In the genomic region with DNA sequence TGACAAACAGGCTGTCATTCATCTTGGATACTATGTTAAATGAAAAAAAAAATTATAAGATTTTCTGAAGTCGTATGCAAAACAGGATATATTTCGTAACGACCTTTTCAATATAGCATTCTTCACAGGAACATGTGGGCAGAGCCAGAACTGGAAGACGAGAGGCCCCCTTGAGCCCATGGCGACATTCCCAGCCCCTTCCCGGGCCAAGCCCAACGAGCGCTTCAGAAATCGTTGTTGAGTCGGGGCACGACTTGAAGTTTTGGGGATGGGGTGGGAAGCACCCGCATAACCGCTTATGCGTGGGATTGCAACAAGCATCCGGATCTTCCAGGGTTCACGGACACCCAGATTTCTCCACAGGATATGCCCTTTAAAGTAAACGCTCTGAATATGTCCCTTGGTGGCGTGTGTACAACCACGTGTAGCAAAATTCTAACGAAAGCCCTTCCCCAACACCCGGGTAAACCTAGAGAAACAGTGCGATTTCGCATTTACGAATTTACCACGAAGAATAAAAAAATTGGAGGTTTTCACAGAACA, we compare ENCODE assay signal across 11 cellular contexts. TPM values are rescaled to one million over a fixed set of nuclear protein-coding genes. Genes with fewer than 3 reads are reported as not detected.
DNase-seq lines count a peak whose midpoint lies in the region; ATAC-seq and TF ChIP-seq lines count a peak whose summit lies in the region.
"Had no signal": no experiment of that assay in that cellular context is flagged by ENCODE, and none has a peak within 500 bp of the region (broad histone marks: within the 10 kb centered on the region; RNA-seq: fewer than 3 reads in every experiment).

No MANE protein-coding gene starts in this region.

- H3K4me1 Mint-ChIP-seq in neural crest cell, result peaks cover 5% of the 10 kb centered on the region

- TF ChIP-seq CTCF in choroid plexus epithelial cell (conservative IDR thresholded peaks at IDR 0.05; ENCODE audit: low read depth, low read length) (no peak), neural crest cell (conservative IDR thresholded peaks at IDR 0.05) (no peak)

- H3K9me3 Mint-ChIP-seq in neural crest cell, result peaks cover 4% of the 10 kb centered on the region

- H3K36me3 Mint-ChIP-seq in neural crest cell (ENCODE audit: low read depth), result peaks cover 5% of the 10 kb centered on the region

- WGBS in right cardiac atrium, result 4% methylated on average over 25 of the region's 25 CpGs

- H3K27ac Mint-ChIP-seq in neural crest cell (ENCODE audit: unreplicated experiment), result peak overlapping the region; percentile 78

- intact Hi-C loops in right cardiac atrium (cut with DNase I) (no loop called here), left ventricle myocardium superior (cut with micrococcal nuclease) (no loop called here)

- H3K36me3 ChIP-seq in effector memory CD4-positive, alpha-beta T cell (ENCODE audit: control insufficient read depth, insufficient read depth, low read length), result no peaks in the 10 kb centered on the region

- H3K4me1 ChIP-seq in right cardiac atrium (ENCODE audit: control insufficient read depth, insufficient read depth, low read length), result no peaks in the 10 kb centered on the region
- H3K4me1 ChIP-seq in effector memory CD4-positive, alpha-beta T cell (ENCODE audit: control insufficient read depth, insufficient read depth, low read length, poor library complexity, severe bottlenecking), result no peaks in the 10 kb centered on the region

- ATAC-seq in right cardiac atrium (no peak), left ventricle myocardium superior (no peak), GM19328 (IDR thresholded peaks at IDR 0.05; ENCODE audit: unreplicated experiment) (no peak), esophagus mucosa (no peak)

- peaks cover 18% of the 10 kb centered on the region for H3K27me3 Mint-ChIP-seq in neural crest cell (ENCODE audit: low read depth)

- H3K4me3 ChIP-seq in right cardiac atrium (ENCODE audit: low read length), result peak overlapping the region; percentile 7
- peak overlapping the region; percentile 47 for H3K4me3 ChIP-seq in choroid plexus epithelial cell (ENCODE audit: low read depth, low read length)
- no peak overlapping the region for H3K4me3 ChIP-seq in effector memory CD4-positive, alpha-beta T cell (ENCODE audit: insufficient read depth, low read depth, low read length, poor library complexity, severe bottlenecking)

- H3K27me3 ChIP-seq in right cardiac atrium (ENCODE audit: control insufficient read depth, insufficient read depth), result no peaks in the 10 kb centered on the region
- H3K27me3 ChIP-seq in effector memory CD4-positive, alpha-beta T cell (replicated peaks; ENCODE audit: control insufficient read depth, insufficient read depth, low read length, poor library complexity, severe bottlenecking), result peaks cover 6% of the 10 kb centered on the region

- DNase-seq in right cardiac atrium (no peak), left ventricle myocardium superior (no peak), choroid plexus epithelial cell (ENCODE audit: low read depth) (no peak), neural crest cell (ENCODE audit: low read depth, low spot score) (no peak), NCI-H1930 (lab: John Stamatoyannopoulos, UW) (no peak)
- no peak for DNase-seq in effector memory CD4-positive, alpha-beta T cell
- DNase-seq: activated effector memory CD4-positive, alpha-beta T cell treated with anti-CD3 and anti-CD28 coated beads, Interleukin-2, amount 50 U/mL, for 16 hours; C1 segment of cervical spinal cord; stimulated activated CD4-positive, alpha-beta T cell treated with anti-CD3 and anti-CD28 coated beads, Interleukin-4, amount 100 ng/mL, for 4 hours had no signal

- H3K9me3 ChIP-seq in right cardiac atrium (ENCODE audit: control insufficient read depth, low read length), result no peaks in the 10 kb centered on the region
- H3K9me3 ChIP-seq in effector memory CD4-positive, alpha-beta T cell (ENCODE audit: control insufficient read depth, low read length), result no peaks in the 10 kb centered on the region

- H3K4me3 Mint-ChIP-seq in neural crest cell, result peak overlapping the region; percentile 84

- no peak overlapping the region for H3K27ac ChIP-seq in right cardiac atrium (ENCODE audit: low read length)
- no peak overlapping the region for H3K27ac ChIP-seq in effector memory CD4-positive, alpha-beta T cell (ENCODE audit: insufficient read depth, low read length, poor library complexity, severe bottlenecking)

RNA-seq across cellular contexts. Expression of gene C14orf39, which starts 0.7 kb away (rescaled TPM):
- total RNA-seq in right cardiac atrium (not detected), left ventricle myocardium superior (not detected), neural crest cell (0.56 and 1.4 TPM in 2 replicates), esophagus mucosa (not detected)
- not detected for polyA plus RNA-seq in right cardiac atrium

RNA-seq across cellular contexts. Expression of gene SIX6, which starts 23.8 kb away (rescaled TPM):
- total RNA-seq in right cardiac atrium (not detected), left ventricle myocardium superior (not detected), neural crest cell (not detected in 2 replicates), esophagus mucosa (not detected)
- polyA plus RNA-seq in right cardiac atrium, result not detected
